8 cellular contexts compared by ENCODE assay signal in the genomic region with DNA sequence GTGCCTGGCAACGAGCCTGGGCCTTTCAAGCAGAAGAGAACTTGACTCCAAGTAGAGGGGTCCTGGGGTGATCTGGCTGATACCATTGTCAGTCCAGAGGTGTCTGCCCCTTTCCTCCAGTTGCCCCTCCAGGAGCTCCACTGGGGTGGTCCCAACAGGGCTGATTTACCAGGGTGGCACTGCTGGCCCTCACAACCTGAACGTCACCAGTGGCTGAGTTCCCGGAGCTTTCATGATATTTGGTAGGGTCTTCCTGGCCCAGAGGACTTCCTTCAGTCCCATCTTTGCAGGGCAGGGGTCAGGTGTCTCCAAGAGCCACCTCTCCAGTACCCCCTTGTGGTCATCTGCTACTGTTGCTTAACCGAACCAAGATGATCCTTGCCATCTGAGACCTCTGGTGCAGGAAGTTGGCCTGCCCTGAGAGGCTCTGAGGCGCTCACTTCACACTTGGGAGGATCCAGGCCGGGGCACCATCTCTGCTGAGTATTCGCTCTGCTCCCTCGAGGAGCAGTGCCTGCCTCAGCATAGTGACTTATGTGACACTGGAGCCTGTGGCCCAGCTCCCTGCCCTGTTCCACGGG. TPM values are rescaled to one million over a fixed set of nuclear protein-coding genes. Genes with fewer than 3 reads are reported as not detected.
DNase-seq lines count a peak whose midpoint lies in the region; ATAC-seq and TF ChIP-seq lines count a peak whose summit lies in the region.

No MANE protein-coding gene starts in this region.

- no peaks in the 10 kb centered on the region for H4K20me1 ChIP-seq in MM.1S (ENCODE audit: insufficient read depth, low read length)

- peak overlapping the region; percentile 82 for H3K4me3 Mint-ChIP-seq in activated T-cell treated with anti-CD3 and anti-CD28 coated beads, Interleukin-2, amount 50 U/mL, for 4 hours
- peak overlapping the region; percentile 90 for H3K4me3 Mint-ChIP-seq in stimulated activated memory B cell treated with anti-CD40 and anti-IgM and Interleukin-4, amounts not matched to agents 10 μg/mL and 1 μg/mL and 100 μg/mL, for 72 hours

- 55% methylated on average over 9 of the region's 9 CpGs for WGBS in right cardiac atrium

- no peaks in the 10 kb centered on the region for H3K27me3 Mint-ChIP-seq in activated T-cell treated with anti-CD3 and anti-CD28 coated beads, Interleukin-2, amount 50 U/mL, for 4 hours (ENCODE audit: low read depth)
- no peaks in the 10 kb centered on the region for H3K27me3 Mint-ChIP-seq in stimulated activated memory B cell treated with anti-CD40 and anti-IgM and Interleukin-4, amounts not matched to agents 10 μg/mL and 1 μg/mL and 100 μg/mL, for 72 hours

- H2AFZ ChIP-seq in MM.1S (ENCODE audit: low read length): no peak overlapping the region

- peaks cover 6% of the 10 kb centered on the region for H3K36me3 Mint-ChIP-seq in activated T-cell treated with anti-CD3 and anti-CD28 coated beads, Interleukin-2, amount 50 U/mL, for 4 hours (ENCODE audit: insufficient read depth)
- H3K36me3 Mint-ChIP-seq in stimulated activated memory B cell treated with anti-CD40 and anti-IgM and Interleukin-4, amounts not matched to agents 10 μg/mL and 1 μg/mL and 100 μg/mL, for 72 hours: peaks cover 48% of the 10 kb centered on the region

- H3K27me3 ChIP-seq in MM.1S (replicated peaks; ENCODE audit: insufficient read depth, low read length): no peaks in the 10 kb centered on the region
- H3K27me3 ChIP-seq in right cardiac atrium (ENCODE audit: control insufficient read depth, insufficient read depth): no peaks in the 10 kb centered on the region

- DNase-seq in NCI-H524 (lab: John Stamatoyannopoulos, UW) (peak; percentile 42 to 58), NCI-H524 treated with DMSO at 0.1 percent for 48 hours (lab: John Stamatoyannopoulos, UW) (no peak), MM.1S (peak; percentile 20), right cardiac atrium (peak in 2 of 3 donors; percentile 53 to 63)
- DNase-seq in activated T-cell treated with anti-CD3 and anti-CD28 coated beads, Interleukin-2, amount 50 U/mL, for 4 hours: no peak

- no peak overlapping the region for H3K4me3 ChIP-seq in MM.1S (ENCODE audit: low read length)
- H3K4me3 ChIP-seq in right cardiac atrium (ENCODE audit: low read length): no peak overlapping the region

- H3K27ac Mint-ChIP-seq in stimulated activated memory B cell treated with anti-CD40 and anti-IgM and Interleukin-4, amounts not matched to agents 10 μg/mL and 1 μg/mL and 100 μg/mL, for 72 hours: peak overlapping the region; percentile 83

- TF ChIP-seq CTCF in MM.1S (IDR thresholded peaks at IDR 0.05; ENCODE audit: low read length): peak; percentile 25

- H3K9me3 ChIP-seq in MM.1S (replicated peaks; ENCODE audit: insufficient read depth, low read length): no peaks in the 10 kb centered on the region
- H3K9me3 ChIP-seq in right cardiac atrium (ENCODE audit: control insufficient read depth, low read length): no peaks in the 10 kb centered on the region

- no peak overlapping the region for H3K9ac ChIP-seq in MM.1S (ENCODE audit: low read length)

- no peaks in the 10 kb centered on the region for H3K36me3 ChIP-seq in MM.1S (replicated peaks; ENCODE audit: insufficient read depth, low read length)

- H3K9me3 Mint-ChIP-seq in activated T-cell treated with anti-CD3 and anti-CD28 coated beads, Interleukin-2, amount 50 U/mL, for 4 hours: no peaks in the 10 kb centered on the region
- H3K9me3 Mint-ChIP-seq in stimulated activated memory B cell treated with anti-CD40 and anti-IgM and Interleukin-4, amounts not matched to agents 10 μg/mL and 1 μg/mL and 100 μg/mL, for 72 hours: no peaks in the 10 kb centered on the region

- H3K9me2 ChIP-seq in MM.1S (replicated peaks; ENCODE audit: insufficient read depth, low read length): no peaks in the 10 kb centered on the region

- peaks cover 64% of the 10 kb centered on the region for H3K4me1 Mint-ChIP-seq in activated T-cell treated with anti-CD3 and anti-CD28 coated beads, Interleukin-2, amount 50 U/mL, for 4 hours (ENCODE audit: low read depth)
- H3K4me1 Mint-ChIP-seq in stimulated activated memory B cell treated with anti-CD40 and anti-IgM and Interleukin-4, amounts not matched to agents 10 μg/mL and 1 μg/mL and 100 μg/mL, for 72 hours: peaks cover 65% of the 10 kb centered on the region

- H3K79me2 ChIP-seq in MM.1S (ENCODE audit: low read length): no peaks in the 10 kb centered on the region

- no peak overlapping the region for H3K4me2 ChIP-seq in MM.1S (ENCODE audit: low read depth, low read length)

- H3K27ac ChIP-seq in MM.1S (ENCODE audit: low read length) (no peak overlapping the region), right cardiac atrium (ENCODE audit: low read length) (no peak overlapping the region)

- H3F3A ChIP-seq in MM.1S (ENCODE audit: insufficient read depth, low read length): no peaks in the 10 kb centered on the region

- intact Hi-C loops in right cardiac atrium (cut with DNase I): no loop called here

- H3K4me1 ChIP-seq in MM.1S (ENCODE audit: low read length) (peaks cover 5% of the 10 kb centered on the region), right cardiac atrium (ENCODE audit: control insufficient read depth, insufficient read depth, low read length) (no peaks in the 10 kb centered on the region)

- no peak for ATAC-seq in activated T-cell treated with anti-CD3 and anti-CD28 coated beads, Interleukin-2, amount 50 U/mL, for 4 hours
- ATAC-seq in right cardiac atrium (peak in 1 of 2 donors; percentile 0), GM21529 (IDR thresholded peaks at IDR 0.05; ENCODE audit: unreplicated experiment) (no peak), HG03159 (IDR thresholded peaks at IDR 0.05; ENCODE audit: unreplicated experiment) (no peak)
- ATAC-seq in stimulated activated memory B cell treated with anti-CD40 and anti-IgM and Interleukin-4, amounts not matched to agents 10 μg/mL and 1 μg/mL and 100 μg/mL, for 72 hours: no peak

RNA-seq across cellular contexts. Expression of a gene that starts 3.5 kb away (rescaled TPM):
- 100 to 1,000 TPM; 119 to 169 (median 146) TPM for total RNA-seq in activated T-cell treated with anti-CD3 and anti-CD28 coated beads, Interleukin-2, amount 50 U/mL, for 4 hours
- total RNA-seq in right cardiac atrium: 10 to 100 TPM in 1 of 4 donors, 1 to 10 TPM in 3; 7.9 to 13.8 (median 8.2) TPM
- polyA plus RNA-seq in right cardiac atrium: 8.7 TPM

RNA-seq across cellular contexts. Expression of a gene that starts 45.1 kb away (rescaled TPM):
- total RNA-seq in activated T-cell treated with anti-CD3 and anti-CD28 coated beads, Interleukin-2, amount 50 U/mL, for 4 hours: 10 to 100 TPM; 35.8 to 37.7 (median 35.9) TPM
- total RNA-seq in right cardiac atrium: 10 to 100 TPM; 24.2 to 26.8 (median 25.3) TPM
- polyA plus RNA-seq in right cardiac atrium: 22.0 TPM

Comparison
In these comparisons a context has a peak if more than half of its experiments do, and no peak if none do; other contexts are left out.
1. DNase-seq: peak in NCI-H524 (2 of 2), MM.1S (single experiment) and right cardiac atrium (2 of 3); none in NCI-H524 treated with DMSO at 0.1 percent for 48 hours (single experiment) and activated T-cell treated with anti-CD3 and anti-CD28 coated beads, Interleukin-2, amount 50 U/mL, for 4 hours (single experiment).
2. RNA of a gene that starts 3.5 kb away (total RNA-seq): 119 to 169 TPM in activated T-cell treated with anti-CD3 and anti-CD28 coated beads, Interleukin-2, amount 50 U/mL, for 4 hours; 7.9 to 13.8 TPM in right cardiac atrium; every median in the first group is over 4 times any median in the second.